1 cellular context compared by ENCODE assay signal in the genomic region with DNA sequence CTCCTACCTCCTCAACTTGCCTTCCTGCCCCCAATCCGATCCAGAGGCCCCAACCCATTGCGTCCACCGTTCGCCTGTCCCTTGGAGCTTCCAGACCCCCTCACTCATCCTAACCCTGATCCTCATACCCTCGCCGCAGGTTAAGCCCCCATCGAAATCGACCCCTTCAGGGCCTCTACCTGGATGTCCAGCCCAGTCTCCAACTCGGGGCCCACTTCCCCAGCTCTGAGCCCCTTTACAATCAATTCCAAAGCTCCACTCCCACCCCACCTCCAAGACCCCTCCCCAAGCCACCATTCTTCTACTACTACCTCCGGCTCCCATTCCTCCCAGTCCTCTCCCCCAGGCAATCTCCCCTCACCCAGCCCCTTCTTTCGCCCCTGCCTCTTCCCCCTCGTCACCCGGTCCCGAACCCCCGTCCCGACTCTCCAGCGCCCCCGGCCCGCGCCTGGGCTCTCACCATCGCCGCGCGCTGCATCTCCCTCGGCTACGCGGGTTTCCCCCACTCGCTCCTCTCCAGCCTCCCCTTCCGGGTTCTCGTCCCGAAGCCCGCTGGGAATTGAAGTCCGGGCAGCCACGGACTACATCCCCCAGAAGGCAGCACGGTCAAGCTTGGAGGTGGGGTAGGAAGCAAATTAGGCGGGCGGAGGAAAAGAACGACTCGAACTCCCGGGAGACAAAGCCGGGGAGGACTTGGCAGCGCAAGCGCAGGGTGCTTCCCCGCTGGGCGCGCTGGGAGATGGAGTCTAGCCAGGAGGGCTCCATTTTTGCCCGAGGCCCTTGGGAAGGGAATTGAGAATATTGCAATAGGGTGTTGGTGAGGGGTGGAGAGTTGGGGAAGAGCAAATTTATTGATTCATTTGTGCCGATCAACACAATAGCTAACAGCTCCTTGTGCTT.
TF ChIP-seq lines count a peak whose summit lies in the region.

A gene with protein sequence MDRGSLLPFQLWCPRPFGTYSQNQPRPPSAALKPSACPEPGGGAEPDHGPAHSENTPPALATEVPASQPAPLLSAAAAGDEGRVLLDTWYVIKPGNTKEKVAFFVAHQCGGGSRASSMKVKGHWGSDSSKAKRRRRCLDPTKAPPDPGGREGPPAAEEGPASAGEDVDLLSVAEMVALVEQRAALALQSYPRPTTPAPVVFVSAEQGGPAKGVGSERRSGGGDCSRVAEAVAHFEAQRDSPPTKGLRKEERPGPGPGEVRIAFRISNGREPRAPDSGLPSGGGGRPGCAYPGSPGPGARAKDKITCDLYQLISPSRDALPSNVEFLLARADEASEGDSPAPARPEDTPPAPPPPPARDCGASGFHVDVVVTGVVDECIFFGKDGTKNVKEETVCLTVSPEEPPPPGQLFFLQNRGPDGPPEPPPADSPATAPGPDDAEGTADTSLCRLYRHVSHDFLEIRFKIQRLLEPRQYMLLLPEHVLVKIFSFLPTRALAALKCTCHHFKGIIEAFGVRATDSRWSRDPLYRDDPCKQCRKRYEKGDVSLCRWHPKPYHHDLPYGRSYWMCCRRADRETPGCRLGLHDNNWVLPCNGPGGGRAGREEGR (minus strand): TSS at position 508 of the 900 bp plus-strand sequence. CDS start 17,401 bp downstream, outside the sequence.

TF ChIP-seq in HepG2, 621 proteins besides CTCF, POLR2A, EP300 and RAD21 (continued from another document and continues in another):
- TF ChIP-seq, protein P1, sequence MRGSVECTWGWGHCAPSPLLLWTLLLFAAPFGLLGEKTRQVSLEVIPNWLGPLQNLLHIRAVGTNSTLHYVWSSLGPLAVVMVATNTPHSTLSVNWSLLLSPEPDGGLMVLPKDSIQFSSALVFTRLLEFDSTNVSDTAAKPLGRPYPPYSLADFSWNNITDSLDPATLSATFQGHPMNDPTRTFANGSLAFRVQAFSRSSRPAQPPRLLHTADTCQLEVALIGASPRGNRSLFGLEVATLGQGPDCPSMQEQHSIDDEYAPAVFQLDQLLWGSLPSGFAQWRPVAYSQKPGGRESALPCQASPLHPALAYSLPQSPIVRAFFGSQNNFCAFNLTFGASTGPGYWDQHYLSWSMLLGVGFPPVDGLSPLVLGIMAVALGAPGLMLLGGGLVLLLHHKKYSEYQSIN (CRISPR knock-in tag; IDR thresholded peaks at IDR 0.05; ENCODE audit: borderline replicate concordance) = no peak
- TF ChIP-seq JUND (CRISPR knock-in tag; IDR thresholded peaks at IDR 0.05) (0 out of 2 replicates have a peak, but pooled peaks have one; percentile 27), U2AF1 (optimal IDR thresholded peaks at IDR 0.05; ENCODE audit: low read depth, low read length) (no peak), ZXDC (CRISPR knock-in tag; IDR thresholded peaks at IDR 0.05) (no peak), ZNF260 (CRISPR knock-in tag; IDR thresholded peaks at IDR 0.05; ENCODE audit: borderline replicate concordance, low read depth) (no peak), ONECUT2 (CRISPR knock-in tag; IDR thresholded peaks at IDR 0.05) (no peak), ZNF672 (CRISPR knock-in tag; IDR thresholded peaks at IDR 0.05) (no peak), MAZ (IDR thresholded peaks at IDR 0.05; ENCODE audit: borderline replicate concordance, low read depth, low read length) (peak; percentile 87; the same call in 1 of the 2 replicates), MAZ (CRISPR knock-in tag; IDR thresholded peaks at IDR 0.05; ENCODE audit: low read depth) (no peak), ZNF788 (CRISPR knock-in tag; IDR thresholded peaks at IDR 0.05; ENCODE audit: borderline replicate concordance) (peak; percentile 79; the same call in 1 of the 2 replicates), KDM4B (CRISPR knock-in tag; IDR thresholded peaks at IDR 0.05) (no peak), ZBTB33 (CRISPR knock-in tag; IDR thresholded peaks at IDR 0.05) (peak; percentile 45; the same call in 1 of the 2 replicates), JUNB (CRISPR knock-in tag; IDR thresholded peaks at IDR 0.05; ENCODE audit: borderline replicate concordance) (no peak), NR2F6 (IDR thresholded peaks at IDR 0.05) (no peak), NR2F6 (CRISPR knock-in tag; IDR thresholded peaks at IDR 0.05) (peak; percentile 6; the same call in 1 of the 2 replicates), HNRNPUL1 (IDR thresholded peaks at IDR 0.05; ENCODE audit: low read depth, low read length) (no peak), MIXL1 (CRISPR knock-in tag; IDR thresholded peaks at IDR 0.05) (peak; percentile 92), ZNF496 (CRISPR knock-in tag; IDR thresholded peaks at IDR 0.05; ENCODE audit: insufficient replicate concordance) (no peak), ZNF382 (CRISPR knock-in tag; IDR thresholded peaks at IDR 0.05; ENCODE audit: borderline replicate concordance) (no peak), RORA (CRISPR knock-in tag; IDR thresholded peaks at IDR 0.05) (no peak), SMARCC2 (IDR thresholded peaks at IDR 0.05) (no peak), YEATS2 (CRISPR knock-in tag; IDR thresholded peaks at IDR 0.05; ENCODE audit: borderline replicate concordance) (peak; percentile 66; the same call in 1 of the 2 replicates), ZC3H13 (CRISPR knock-in tag; IDR thresholded peaks at IDR 0.05) (peak; percentile 73; the same call in 1 of the 2 replicates), HNRNPLL (IDR thresholded peaks at IDR 0.05; ENCODE audit: low read depth, low read length, poor library complexity, severe bottlenecking) (peak; percentile 68), BHLHE40 (IDR thresholded peaks at IDR 0.05; ENCODE audit: low read length) (no peak), PLRG1 (conservative IDR thresholded peaks at IDR 0.05) (no peak), MXD1 (CRISPR knock-in tag; IDR thresholded peaks at IDR 0.05) (0 out of 2 replicates have a peak, but pooled peaks have one; percentile 18), SNAI1 (CRISPR knock-in tag; IDR thresholded peaks at IDR 0.05; ENCODE audit: borderline replicate concordance) (no peak), SRF (IDR thresholded peaks at IDR 0.05; ENCODE audit: low read depth, low read length) (peak; percentile 67), ZNF713 (CRISPR knock-in tag; IDR thresholded peaks at IDR 0.05) (no peak), TSC22D2 (CRISPR knock-in tag; IDR thresholded peaks at IDR 0.05; ENCODE audit: borderline replicate concordance) (no peak), NFATC3 (CRISPR knock-in tag; IDR thresholded peaks at IDR 0.05) (peak; percentile 53; the same call in 1 of the 2 replicates), ZNF331 (CRISPR knock-in tag; IDR thresholded peaks at IDR 0.05) (no peak), ZNF558 (CRISPR knock-in tag; IDR thresholded peaks at IDR 0.05; ENCODE audit: borderline replicate concordance) (no peak), CREB3 (CRISPR knock-in tag; IDR thresholded peaks at IDR 0.05) (no peak), TBP (CRISPR knock-in tag; IDR thresholded peaks at IDR 0.05) (no peak), ISX (CRISPR knock-in tag; conservative IDR thresholded peaks at IDR 0.05) (no peak), ZNF510 (CRISPR knock-in tag; IDR thresholded peaks at IDR 0.05; ENCODE audit: low read depth) (peak; percentile 63; the same call in 1 of the 2 replicates), ZFP62 (CRISPR knock-in tag; IDR thresholded peaks at IDR 0.05) (no peak)
- TF ChIP-seq, protein P2, sequence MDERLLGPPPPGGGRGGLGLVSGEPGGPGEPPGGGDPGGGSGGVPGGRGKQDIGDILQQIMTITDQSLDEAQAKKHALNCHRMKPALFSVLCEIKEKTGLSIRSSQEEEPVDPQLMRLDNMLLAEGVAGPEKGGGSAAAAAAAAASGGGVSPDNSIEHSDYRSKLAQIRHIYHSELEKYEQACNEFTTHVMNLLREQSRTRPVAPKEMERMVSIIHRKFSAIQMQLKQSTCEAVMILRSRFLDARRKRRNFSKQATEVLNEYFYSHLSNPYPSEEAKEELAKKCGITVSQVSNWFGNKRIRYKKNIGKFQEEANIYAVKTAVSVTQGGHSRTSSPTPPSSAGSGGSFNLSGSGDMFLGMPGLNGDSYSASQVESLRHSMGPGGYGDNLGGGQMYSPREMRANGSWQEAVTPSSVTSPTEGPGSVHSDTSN (CRISPR knock-in tag; IDR thresholded peaks at IDR 0.05) = no peak
- TF ChIP-seq, protein P3, sequence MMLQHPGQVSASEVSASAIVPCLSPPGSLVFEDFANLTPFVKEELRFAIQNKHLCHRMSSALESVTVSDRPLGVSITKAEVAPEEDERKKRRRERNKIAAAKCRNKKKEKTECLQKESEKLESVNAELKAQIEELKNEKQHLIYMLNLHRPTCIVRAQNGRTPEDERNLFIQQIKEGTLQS (CRISPR knock-in tag; IDR thresholded peaks at IDR 0.05) = no peak
- TF ChIP-seq, protein P4, sequence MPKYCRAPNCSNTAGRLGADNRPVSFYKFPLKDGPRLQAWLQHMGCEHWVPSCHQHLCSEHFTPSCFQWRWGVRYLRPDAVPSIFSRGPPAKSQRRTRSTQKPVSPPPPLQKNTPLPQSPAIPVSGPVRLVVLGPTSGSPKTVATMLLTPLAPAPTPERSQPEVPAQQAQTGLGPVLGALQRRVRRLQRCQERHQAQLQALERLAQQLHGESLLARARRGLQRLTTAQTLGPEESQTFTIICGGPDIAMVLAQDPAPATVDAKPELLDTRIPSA (CRISPR knock-in tag; IDR thresholded peaks at IDR 0.05; ENCODE audit: borderline replicate concordance) = no peak
- TF ChIP-seq, protein P5, sequence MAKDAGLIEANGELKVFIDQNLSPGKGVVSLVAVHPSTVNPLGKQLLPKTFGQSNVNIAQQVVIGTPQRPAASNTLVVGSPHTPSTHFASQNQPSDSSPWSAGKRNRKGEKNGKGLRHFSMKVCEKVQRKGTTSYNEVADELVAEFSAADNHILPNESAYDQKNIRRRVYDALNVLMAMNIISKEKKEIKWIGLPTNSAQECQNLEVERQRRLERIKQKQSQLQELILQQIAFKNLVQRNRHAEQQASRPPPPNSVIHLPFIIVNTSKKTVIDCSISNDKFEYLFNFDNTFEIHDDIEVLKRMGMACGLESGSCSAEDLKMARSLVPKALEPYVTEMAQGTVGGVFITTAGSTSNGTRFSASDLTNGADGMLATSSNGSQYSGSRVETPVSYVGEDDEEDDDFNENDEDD (CRISPR knock-in tag; IDR thresholded peaks at IDR 0.05; ENCODE audit: borderline replicate concordance) = peak; percentile 81
